ENCODE assay signal across 8 cellular contexts in the genomic region with DNA sequence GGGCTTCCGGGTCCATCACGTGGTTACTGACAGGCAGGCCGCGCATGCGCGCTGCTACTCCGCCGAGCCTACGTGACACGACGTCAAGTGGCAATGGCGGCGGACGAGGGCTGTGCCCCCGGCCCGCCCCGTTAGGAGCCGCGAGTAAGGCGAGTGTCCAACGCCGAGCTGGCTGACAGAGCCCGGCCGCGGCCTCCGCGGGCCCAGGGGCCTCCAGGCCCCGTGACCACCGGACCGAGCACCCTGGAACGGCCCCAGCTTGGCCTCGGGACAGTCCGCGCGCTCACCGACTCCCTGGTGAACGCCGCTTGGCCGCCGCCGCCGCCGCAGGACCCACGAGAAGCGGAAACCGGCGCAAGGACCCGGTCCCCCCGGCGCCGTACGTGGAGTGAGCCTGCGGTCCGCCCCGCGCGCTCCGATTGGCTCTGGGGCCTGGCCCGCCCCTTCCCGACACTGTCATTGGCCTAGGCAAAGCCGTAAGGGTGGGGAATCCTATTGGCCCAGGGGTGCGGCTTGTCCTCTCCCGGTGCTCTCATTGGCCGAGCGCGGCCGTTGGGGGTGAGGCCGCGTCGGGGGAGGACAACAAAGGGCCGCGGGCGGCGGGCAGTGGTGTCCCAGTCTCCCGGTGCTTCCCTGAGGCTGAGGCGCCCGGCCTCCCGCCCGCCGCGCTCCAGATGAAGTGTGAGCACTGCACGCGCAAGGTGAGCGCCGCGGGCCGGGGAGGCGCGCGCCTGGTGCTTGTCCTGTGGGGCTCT. TPM values are rescaled to one million over a fixed set of nuclear protein-coding genes. Genes with fewer than 3 reads are reported as not detected.
A peak's percentile ranks its signal among the peaks of the same experiment; 100 is the strongest.
DNase-seq lines count a peak whose midpoint lies in the region; ATAC-seq and TF ChIP-seq lines count a peak whose summit lies in the region.

A gene (plus strand): TSS at position 612 of the 755 bp plus-strand sequence. CDS start 63 bp downstream, at position 675.

- H3K27me3 ChIP-seq in right atrium auricular region (no peaks in the 10 kb centered on the region), uterus (no peaks in the 10 kb centered on the region)

- TF ChIP-seq CTCF in right atrium auricular region (IDR thresholded peaks at IDR 0.05) (no peak), uterus (IDR thresholded peaks at IDR 0.05) (peak in 2 of 4 experiments; percentile 6 to 28)

- peak; percentile 93 to 100 for TF ChIP-seq POLR2A in uterus (IDR thresholded peaks at IDR 0.05)

- H3K4me1 ChIP-seq in right atrium auricular region (peaks cover 0 to 32% of the 10 kb centered on the region in 2 donors), uterus (peaks cover 0 to 3% of the 10 kb centered on the region in 2 donors)

- intact Hi-C loops in uterus (cut with DNase I; ENCODE audit: low total_unique reads): no loop called here

- H3K4me3 ChIP-seq in right atrium auricular region: peak within 1 kb of the TSS; percentile 81 to 96
- peak within 1 kb of the TSS; percentile 72 to 83 for H3K4me3 ChIP-seq in uterus

- H3K27ac ChIP-seq in angular gyrus (ENCODE audit: low read depth, low read length) (peak within 1 kb of the TSS; percentile 100), right atrium auricular region (peak within 1 kb of the TSS; percentile 100), uterus (peak within 1 kb of the TSS; percentile 100)

- peak; percentile 94 for ATAC-seq in GM18498 (IDR thresholded peaks at IDR 0.05; ENCODE audit: unreplicated experiment)
- ATAC-seq in HG02938 (IDR thresholded peaks at IDR 0.05; ENCODE audit: unreplicated experiment): peak; percentile 95

- peaks cover 29% of the 10 kb centered on the region for H3K36me3 ChIP-seq in right atrium auricular region
- H3K36me3 ChIP-seq in uterus: no peaks in the 10 kb centered on the region

- DNase-seq in NCI-H187 (lab: John Stamatoyannopoulos, UW) (peak; percentile 87 to 95), T-helper 2 cell (peak; percentile 86 to 99 (median 95)), right atrium auricular region (ENCODE audit: low spot score) (peak; percentile 99), pulmonary artery endothelial cell (ENCODE audit: low read depth, low spot score) (peak; percentile 97), uterus (peak; percentile 97 to 98)

- H3K9me3 ChIP-seq in right atrium auricular region (no peaks in the 10 kb centered on the region), uterus (no peaks in the 10 kb centered on the region)

RNA-seq across cellular contexts. Expression of the gene that starts here (rescaled TPM):
- total RNA-seq in right atrium auricular region (10 to 100 TPM; 51.4 to 54.8 TPM), pulmonary artery endothelial cell (43.7 and 51.4 TPM in 2 replicates), uterus (10 to 100 TPM; 15.3 to 55.5 (median 33.3) TPM)

Comparison
In these comparisons a context has a peak if more than half of its experiments do, and no peak if none do; other contexts are left out.
1. Peak in every context shown above with its lines: DNase-seq, ATAC-seq, H3K4me3 ChIP-seq and H3K27ac ChIP-seq.